ENCODE assay signal across 1 cellular context in genomic region chr6:148218542-148219258, GRCh38.
TF ChIP-seq lines count a peak whose summit lies in the region.

No MANE protein-coding gene starts in this region.

TF ChIP-seq in GM23338, 12 proteins besides CTCF, POLR2A, EP300 and RAD21 (continued from another document):
- no peak for TF ChIP-seq REST (IDR thresholded peaks at IDR 0.05; ENCODE audit: unreplicated experiment)
